ENCODE assay signal across 7 cellular contexts in the genomic region with DNA sequence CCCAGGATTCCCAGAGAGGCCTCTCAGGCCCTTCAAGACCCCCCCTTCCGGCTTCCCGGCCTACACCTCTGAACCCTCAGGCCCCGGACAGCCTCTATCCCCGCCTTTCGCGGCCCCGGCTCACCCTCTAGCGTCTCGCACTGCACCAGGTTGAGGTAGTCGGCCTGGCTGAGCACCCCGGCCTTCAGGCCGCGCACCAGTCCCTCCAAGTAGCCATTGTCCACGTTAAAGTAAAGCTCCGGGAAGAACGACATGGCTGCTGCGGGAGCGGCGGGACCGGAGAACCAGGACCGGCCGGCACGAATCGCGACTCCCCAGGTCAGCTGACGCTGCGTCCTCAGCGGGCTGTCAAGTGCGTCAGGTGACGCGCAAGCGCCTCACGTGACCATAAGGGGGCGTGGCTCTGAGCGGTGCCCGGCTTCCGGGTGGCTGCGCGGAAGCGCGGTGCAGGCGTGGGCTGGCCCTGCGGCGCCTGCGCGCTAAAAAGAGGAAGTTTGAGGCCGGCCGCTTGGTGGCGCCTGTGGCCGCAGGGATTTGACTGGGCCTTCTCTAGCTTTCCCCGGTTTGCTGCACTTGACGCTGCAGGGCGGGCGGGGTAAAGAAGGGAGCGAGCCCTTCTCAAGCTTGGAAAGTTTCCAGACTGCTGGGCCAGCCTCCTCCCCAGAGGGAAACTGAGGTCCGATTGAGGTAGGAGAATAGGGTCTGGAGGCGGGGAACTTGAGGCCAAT.
DNase-seq lines count a peak whose midpoint lies in the region; ATAC-seq and TF ChIP-seq lines count a peak whose summit lies in the region.

Gene ATP6V0D1 (minus strand): TSS at position 325 of the 728 bp plus-strand sequence. CDS start 71 bp downstream, at position 254.

- TF ChIP-seq CTCF in astrocyte of the spinal cord (IDR thresholded peaks at IDR 0.05; ENCODE audit: low read depth, low read length) (peak; percentile 85), retinal pigment epithelial cell (conservative IDR thresholded peaks at IDR 0.05; ENCODE audit: low read depth, low read length) (peak; percentile 84)

- ATAC-seq in GM18511 (IDR thresholded peaks at IDR 0.05; ENCODE audit: unreplicated experiment) = peak; percentile 93
- ATAC-seq in HG03039 (IDR thresholded peaks at IDR 0.05; ENCODE audit: unreplicated experiment) = peak; percentile 95

- in situ Hi-C loops in astrocyte of the spinal cord (cut with HindIII; ENCODE audit: low sequenced_read_pairs) = no loop called here

- DNase-seq in NCI-H2081 (lab: John Stamatoyannopoulos, UW) (peak; percentile 93 to 95), T1000 (lab: John Stamatoyannopoulos, UW) (peak; percentile 93), astrocyte of the spinal cord (ENCODE audit: low read depth, low spot score) (peak; percentile 99), hippocampal formation (lab: John Stamatoyannopoulos, UW) (peak; percentile 96 to 97), retinal pigment epithelial cell (ENCODE audit: low read depth) (peak; percentile 89)

- H3K4me3 ChIP-seq in astrocyte of the spinal cord (ENCODE audit: low read depth, low read length) (peak within 1 kb of the TSS; percentile 100), retinal pigment epithelial cell (ENCODE audit: low read length) (peak within 1 kb of the TSS; percentile 96)

Comparison
In these comparisons a context has a peak if more than half of its experiments do, and no peak if none do; other contexts are left out.
1. Peak in every context shown above with its lines: DNase-seq, ATAC-seq and H3K4me3 ChIP-seq.